Comparison of ENCODE assay signal across 30 cellular contexts in the genomic region with DNA sequence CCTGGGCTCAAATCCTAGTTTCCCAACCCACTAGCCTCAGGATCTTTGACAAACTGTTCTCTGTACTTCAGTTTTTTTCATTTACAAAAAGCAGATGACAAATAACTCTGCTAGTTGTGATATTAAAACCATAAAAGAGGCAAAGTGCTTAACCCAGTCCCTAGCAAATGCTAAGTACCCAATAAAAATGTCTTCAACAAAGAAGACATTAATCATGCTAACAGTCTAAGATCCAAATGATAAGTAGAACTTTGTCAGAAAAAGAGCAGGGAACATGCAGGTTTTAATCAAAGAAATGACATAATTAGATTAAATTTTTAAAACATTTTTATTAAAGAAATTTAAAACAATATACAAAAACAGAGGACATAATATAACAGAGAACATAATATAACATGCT.
"Had no signal": no experiment of that assay in that cellular context is flagged by ENCODE, and none has a peak within 500 bp of the region (broad histone marks: within the 10 kb centered on the region; RNA-seq: fewer than 3 reads in every experiment).

No MANE protein-coding gene starts in this region.

- ATAC-seq: activated CD4-positive, CD25-positive, alpha-beta regulatory T cell treated with anti-CD3 and anti-CD28 coated beads, Interleukin-2, amount 50 U/mL, for 24 hours; activated CD8-positive, alpha-beta T cell treated with anti-CD3 and anti-CD28 coated beads for 36 hours; activated T-cell treated with anti-CD3 and anti-CD28 coated beads, Interleukin-2, amount 50 U/mL, for 4 hours; activated T-helper 17 cell treated with anti-CD3 and anti-CD28 coated beads, Interleukin-2, amount 50 U/mL, for 72 hours; effector memory CD8-positive, alpha-beta T cell; gastroesophageal sphincter had no signal

- H3K27ac ChIP-seq: brain microvascular endothelial cell, epithelial cell of prostate, esophagus squamous epithelium, gastroesophageal sphincter, WERI-Rb-1 had no signal

- FAIRE-seq: astrocyte, bronchial epithelial cell, colon, endothelial cell of umbilical vein had no signal

- H3K27me3 ChIP-seq: brain microvascular endothelial cell, esophagus squamous epithelium had no signal

- H3K4me1 ChIP-seq: esophagus squamous epithelium, gastroesophageal sphincter had no signal

- DNase-seq: activated B cell treated with CpG ODN at 0.5 μM for 24 hours; activated CD4-positive, alpha-beta T cell treated with anti-CD3 and anti-CD28 coated beads for 48 hours; activated CD4-positive, alpha-beta T cell treated with anti-CD3 and anti-CD28 coated beads, Interleukin-2, amount 50 U/mL, for 1 hour; activated CD4-positive, alpha-beta T cell treated with anti-CD3 and anti-CD28 coated beads, Interleukin-2, amount 50 U/mL, for 48 hours; activated CD8-positive, alpha-beta memory T cell treated with anti-CD3 and anti-CD28 coated beads for 24 hours; activated CD8-positive, alpha-beta T cell treated with anti-CD3 and anti-CD28 coated beads for 36 hours; activated effector memory CD4-positive, alpha-beta T cell treated with Interleukin-2 at 50 U/mL for 16 hours; activated gamma-delta T cell treated with Interleukin-2 at 50 U/mL for 16 hours; activated naive CD4-positive, alpha-beta T cell treated with anti-CD3 and anti-CD28 coated beads, Interleukin-2, amount 50 U/mL, for 16 hours; activated naive CD4-positive, alpha-beta T cell treated with Interleukin-2 at 50 U/mL for 16 hours; activated T-cell treated with anti-CD3 and anti-CD28 coated beads, Interleukin-2, amount 50 U/mL, for 4 hours; amniotic stem cell; anterior cingulate cortex; cortex of kidney; dermis blood vessel endothelial cell; effector CD4-positive, alpha-beta T cell; effector memory CD8-positive, alpha-beta T cell; esophagus squamous epithelium; foreskin melanocyte; T1000; WERI-Rb-1 had no signal

- H3K36me3 ChIP-seq: brain microvascular endothelial cell, esophagus squamous epithelium, gastroesophageal sphincter, WERI-Rb-1 had no signal

- H3K9me3 ChIP-seq: esophagus squamous epithelium had no signal

- H3K4me3 ChIP-seq: esophagus squamous epithelium, gastroesophageal sphincter had no signal
